17 cellular contexts compared by ENCODE assay signal in genomic region chr9:2496934-2497333, GRCh38.
"Had no signal": no experiment of that assay in that cellular context is flagged by ENCODE, and none has a peak within 500 bp of the region (broad histone marks: within the 10 kb centered on the region; RNA-seq: fewer than 3 reads in every experiment).

No MANE protein-coding gene starts in this region.

- DNase-seq: activated CD4-positive, alpha-beta T cell treated with anti-CD3 and anti-CD28 coated beads for 36 hours; activated CD4-positive, alpha-beta T cell treated with anti-CD3 and anti-CD28 coated beads, Interleukin-2, amount 50 U/mL, for 48 hours; activated CD8-positive, alpha-beta memory T cell treated with anti-CD3 and anti-CD28 coated beads, Interleukin-2, amount 50 U/mL, for 48 hours; activated naive CD4-positive, alpha-beta T cell; activated T-cell treated with anti-CD3 and anti-CD28 coated beads, Interleukin-2, amount 50 U/mL, for 4 hours; colonic mucosa; dorsolateral prefrontal cortex; foreskin fibroblast; hypothalamus; naive B cell; occipital lobe; stimulated activated CD4-positive, alpha-beta T cell treated with anti-CD3 and anti-CD28 coated beads, Interleukin-4, amount 100 ng/mL, for 4 hours; stimulated activated naive CD8-positive, alpha-beta T cell treated with anti-CD3 and anti-CD28 coated beads, Interleukin-15, Interleukin-2, amounts not matched to agents 100 U/mL and 50 U/mL, for 24 hours; T-helper 1 cell; T-helper 9 cell had no signal

- ATAC-seq: activated CD4-positive, alpha-beta T cell treated with anti-CD3 and anti-CD28 coated beads for 36 hours; activated T-cell treated with anti-CD3 and anti-CD28 coated beads, Interleukin-2, amount 50 U/mL, for 4 hours; stimulated activated naive CD8-positive, alpha-beta T cell treated with anti-CD3 and anti-CD28 coated beads, Interleukin-15, Interleukin-2, amounts not matched to agents 100 U/mL and 50 U/mL, for 24 hours; WTC11 had no signal

- H3K9me3 ChIP-seq: breast epithelium, colonic mucosa had no signal

- H3K27me3 ChIP-seq: breast epithelium, colonic mucosa, dorsolateral prefrontal cortex had no signal

- H3K36me3 ChIP-seq: breast epithelium, colonic mucosa had no signal

- H3K4me3 ChIP-seq: breast epithelium, colonic mucosa, dorsolateral prefrontal cortex had no signal

- H3K4me1 ChIP-seq: breast epithelium, colonic mucosa had no signal

- H3K27ac ChIP-seq: breast epithelium, colonic mucosa, dorsolateral prefrontal cortex had no signal
